ENCODE assay signal across 8 cellular contexts in genomic region chrX:41275661-41276609, GRCh38. TPM values are rescaled to one million over a fixed set of nuclear protein-coding genes. Genes with fewer than 3 reads are reported as not detected.
DNase-seq lines count a peak whose midpoint lies in the region; ATAC-seq, FAIRE-seq and TF ChIP-seq lines count a peak whose summit lies in the region.

No MANE protein-coding gene starts in this region.

- under 1% methylated on average over 52 of the region's 54 CpGs for WGBS in thymus

- ATAC-seq in HG03175 (IDR thresholded peaks at IDR 0.05; ENCODE audit: unreplicated experiment) = peak; percentile 56
- no peak for ATAC-seq in HG02973 (IDR thresholded peaks at IDR 0.05; ENCODE audit: unreplicated experiment)

- DNase-seq in GM10266 (ENCODE audit: extremely low spot score) = peak; percentile 55
- peak; percentile 31 for DNase-seq in OCI-M1 (lab: John Stamatoyannopoulos, UW)
- peak; percentile 30 for DNase-seq in activated gamma-delta T cell treated with anti-CD3 and anti-CD28 coated beads, Interleukin-2, amount 50 U/mL, for 16 hours (ENCODE audit: low read depth)
- DNase-seq in frontal cortex (ENCODE audit: low spot score in 2 of 2) = peak; percentile 52 to 61
- DNase-seq in neural crest cell (ENCODE audit: low read depth, low spot score) = peak; percentile 50

- H3K4me3 Mint-ChIP-seq in neural crest cell = peak overlapping the region; percentile 84

- H3K4me1 ChIP-seq in thymus (ENCODE audit: control insufficient read depth, insufficient read depth, low read length) = peaks cover 4% of the 10 kb centered on the region

- no peaks in the 10 kb centered on the region for H3K9me3 ChIP-seq in thymus (ENCODE audit: control insufficient read depth)

- peak overlapping the region; percentile 60 for H3K27ac ChIP-seq in thymus (ENCODE audit: low read depth)

- H3K36me3 Mint-ChIP-seq in neural crest cell (ENCODE audit: low read depth) = no peaks in the 10 kb centered on the region

- no peaks in the 10 kb centered on the region for H3K27me3 ChIP-seq in thymus (ENCODE audit: control insufficient read depth, insufficient read depth)

- TF ChIP-seq CTCF in GM10266 (IDR thresholded peaks at IDR 0.05; ENCODE audit: control insufficient read depth, insufficient read depth, low read depth, missing control alignments) = peak; percentile 45
- TF ChIP-seq CTCF in neural crest cell (conservative IDR thresholded peaks at IDR 0.05) = peak; percentile 56

- no peaks in the 10 kb centered on the region for H3K36me3 ChIP-seq in thymus (ENCODE audit: control insufficient read depth, insufficient read depth)

- FAIRE-seq in frontal cortex (lab: Jason Lieb, UNC) = no peak

- peak overlapping the region; percentile 52 for H3K4me3 ChIP-seq in thymus (ENCODE audit: low read length)

- H3K9me3 Mint-ChIP-seq in neural crest cell = peaks cover 3% of the 10 kb centered on the region

- H3K27me3 Mint-ChIP-seq in neural crest cell (ENCODE audit: low read depth) = no peaks in the 10 kb centered on the region

- H3K27ac Mint-ChIP-seq in neural crest cell (ENCODE audit: unreplicated experiment) = peak overlapping the region; percentile 92

- H3K4me1 Mint-ChIP-seq in neural crest cell = peaks cover 4% of the 10 kb centered on the region

RNA-seq across cellular contexts. Expression of gene DDX3X, which starts 58.0 kb away (rescaled TPM):
- 208 TPM for total RNA-seq in frontal cortex
- total RNA-seq in neural crest cell = 300 and 308 TPM in 2 replicates
- polyA plus RNA-seq in thymus = 117 TPM
